ENCODE assay signal across 1 cellular context in the genomic region with DNA sequence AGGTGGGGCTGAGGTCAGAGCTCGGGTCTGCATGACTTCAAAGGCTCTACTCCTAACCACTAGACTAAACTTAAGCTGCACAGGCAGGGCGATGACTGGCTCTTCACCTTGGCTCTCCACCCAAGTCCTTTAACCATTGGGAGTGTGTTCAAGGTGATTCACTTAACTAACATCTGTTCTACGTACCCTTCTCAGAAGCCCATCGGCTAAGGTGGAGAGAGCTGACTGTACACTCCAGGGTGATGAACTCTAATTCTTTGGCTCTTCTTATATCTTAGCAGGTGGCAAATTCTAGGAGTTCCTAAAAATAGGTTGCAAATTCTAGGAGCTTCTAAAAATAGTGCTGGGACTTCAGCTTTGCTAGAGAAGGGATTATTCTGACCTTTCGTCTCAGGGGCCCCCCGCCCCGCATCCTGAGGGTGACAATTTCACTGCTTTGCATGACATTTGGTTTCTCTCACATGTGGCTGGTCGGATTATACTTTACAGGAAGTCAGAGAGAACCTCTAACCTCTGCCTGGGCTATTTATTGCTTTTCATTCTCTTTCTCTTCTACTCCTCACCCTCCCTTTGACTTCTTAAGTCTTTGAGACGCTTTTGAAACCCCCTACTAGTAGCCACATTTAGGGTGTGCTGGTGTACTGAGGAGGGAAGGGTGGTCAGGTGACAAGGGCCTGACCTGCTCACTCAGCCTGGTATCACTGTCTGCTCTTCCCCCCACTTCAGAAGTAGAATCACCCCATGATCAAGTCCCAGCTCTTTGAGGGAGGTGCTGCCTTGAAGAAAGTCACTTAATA.
TF ChIP-seq lines count a peak whose summit lies in the region.

No MANE protein-coding gene starts in this region.

TF ChIP-seq in H1, 55 proteins besides CTCF, POLR2A, EP300 and RAD21:
- TF ChIP-seq SIN3A (conservative IDR thresholded peaks at IDR 0.05 in 1 of 2, IDR thresholded peaks at IDR 0.05 in 1 of 2; ENCODE audit: low read depth in 1 of 2, low read length in 2 of 2): no peak
- TF ChIP-seq RNF2 (IDR thresholded peaks at IDR 0.05; ENCODE audit: borderline replicate concordance, low read depth, low read length, missing control alignments, poor library complexity, severe bottlenecking): no peak
- no peak for TF ChIP-seq POLR2AphosphoS5 (IDR thresholded peaks at IDR 0.05; ENCODE audit: low read depth, low read length)
- no peak for TF ChIP-seq RFX5 (IDR thresholded peaks at IDR 0.05; ENCODE audit: borderline replicate concordance, low read depth, low read length)
- TF ChIP-seq NRF1 (IDR thresholded peaks at IDR 0.05; ENCODE audit: low read depth, low read length): no peak
- TF ChIP-seq SP1 (IDR thresholded peaks at IDR 0.05; ENCODE audit: low read depth, low read length): no peak
